ENCODE assay signal across 1 cellular context in the genomic region with DNA sequence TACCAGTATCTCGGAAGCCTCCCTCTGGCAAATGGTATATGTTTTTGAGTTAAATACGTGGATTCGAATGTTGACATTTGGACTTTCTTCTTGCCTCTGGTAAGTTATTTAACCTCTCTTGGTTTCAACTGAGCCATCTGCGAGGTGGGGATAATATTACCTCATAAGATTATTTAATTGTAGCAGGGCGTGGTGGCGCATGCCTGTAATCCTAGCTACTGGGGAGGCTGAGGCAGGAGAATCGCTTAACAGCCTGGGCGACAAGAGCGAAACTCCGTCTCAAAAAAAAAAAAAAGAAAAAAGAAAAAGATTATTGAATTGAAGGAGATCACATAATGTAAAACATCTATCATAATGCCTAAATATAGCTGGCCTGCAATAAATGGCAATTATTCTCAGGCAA.
TF ChIP-seq lines count a peak whose summit lies in the region.

No MANE protein-coding gene starts in this region.

TF ChIP-seq in endothelial cell of umbilical vein, 7 proteins besides CTCF, POLR2A, EP300 and RAD21:
- no peak for TF ChIP-seq MAX (IDR thresholded peaks at IDR 0.05; ENCODE audit: insufficient read depth, insufficient read length)
- no peak for TF ChIP-seq FOS (IDR thresholded peaks at IDR 0.05; ENCODE audit: borderline replicate concordance, insufficient read depth, low read length)
- no peak for TF ChIP-seq MYC (IDR thresholded peaks at IDR 0.05; ENCODE audit: low read depth, low read length)
- TF ChIP-seq JUN (IDR thresholded peaks at IDR 0.05; ENCODE audit: borderline replicate concordance, insufficient read depth, insufficient read length, low read depth) = no peak
- TF ChIP-seq POLR2AphosphoS5 (IDR thresholded peaks at IDR 0.05; ENCODE audit: insufficient read depth, low read depth, low read length) = no peak
- no peak for TF ChIP-seq GATA2 (IDR thresholded peaks at IDR 0.05; ENCODE audit: insufficient read depth, insufficient read length, low read depth, low read length)
